ENCODE assay signal across 9 cellular contexts in genomic region chr6:157954150-157955117, GRCh38. TPM values are rescaled to one million over a fixed set of nuclear protein-coding genes. Genes with fewer than 3 reads are reported as not detected.
DNase-seq lines count a peak whose midpoint lies in the region; ATAC-seq and TF ChIP-seq lines count a peak whose summit lies in the region.
"Had no signal": no experiment of that assay in that cellular context is flagged by ENCODE, and none has a peak within 500 bp of the region (broad histone marks: within the 10 kb centered on the region; RNA-seq: fewer than 3 reads in every experiment).

No MANE protein-coding gene starts in this region.

- H3K9me3 Mint-ChIP-seq in activated naive CD8-positive, alpha-beta T cell (ENCODE audit: low read depth), result peaks cover 6% of the 10 kb centered on the region
- H3K9me3 Mint-ChIP-seq in activated naive CD8-positive, alpha-beta T cell treated with anti-CD3 and anti-CD28 coated beads for 36 hours, result peaks cover 28% of the 10 kb centered on the region

- H2AFZ ChIP-seq in mesenchymal stem cell (ENCODE audit: low read depth, low read length), result no peak overlapping the region

- H3K4ac ChIP-seq in mesenchymal stem cell (ENCODE audit: low read depth in 1 of 2, low read length in 2 of 2), result no peak overlapping the region

- TF ChIP-seq POLR2A in uterus (IDR thresholded peaks at IDR 0.05), result no peak

- no peak overlapping the region for H3K23ac ChIP-seq in mesenchymal stem cell (ENCODE audit: low read length in 2 of 2)

- no peak overlapping the region for H2BK120ac ChIP-seq in mesenchymal stem cell (ENCODE audit: low read depth, low read length)

- H3K4me2 ChIP-seq in mesenchymal stem cell (ENCODE audit: low read length, poor library complexity, severe bottlenecking), result no peak overlapping the region

- H3K4me1 ChIP-seq in mesenchymal stem cell (ENCODE audit: control insufficient read depth, insufficient read depth, low read depth, low read length) (no peaks in the 10 kb centered on the region), uterus (no peaks in the 10 kb centered on the region)

- no peak overlapping the region for H3K4me3 Mint-ChIP-seq in activated naive CD8-positive, alpha-beta T cell
- H3K4me3 Mint-ChIP-seq in activated naive CD8-positive, alpha-beta T cell treated with anti-CD3 and anti-CD28 coated beads for 36 hours, result no peak overlapping the region

- H3K27me3 ChIP-seq in dorsolateral prefrontal cortex (no peaks in the 10 kb centered on the region), mesenchymal stem cell (ENCODE audit: control insufficient read depth in 1 of 2, insufficient read depth in 1 of 2, low read length in 2 of 2) (no peaks in the 10 kb centered on the region), uterus (no peaks in the 10 kb centered on the region)

- H3K9me3 ChIP-seq in mesenchymal stem cell (ENCODE audit: control insufficient read depth, low read length) (peaks cover 19% of the 10 kb centered on the region), uterus (peaks cover 0 to 5% of the 10 kb centered on the region in 2 donors)

- H2BK15ac ChIP-seq in mesenchymal stem cell (ENCODE audit: low read depth, poor library complexity, severe bottlenecking), result no peak overlapping the region

- ATAC-seq in HG03457 (IDR thresholded peaks at IDR 0.05; ENCODE audit: unreplicated experiment) (no peak), HG03520 (IDR thresholded peaks at IDR 0.05; ENCODE audit: unreplicated experiment) (no peak)

- TF ChIP-seq CTCF in dorsolateral prefrontal cortex (IDR thresholded peaks at IDR 0.05 in 54 of 56, conservative IDR thresholded peaks at IDR 0.05 in 2 of 56; ENCODE audit: low read depth in 1 of 56, partially characterized antibody in 56 of 56) (no peak), uterus (IDR thresholded peaks at IDR 0.05) (no peak)

- no peaks in the 10 kb centered on the region for H3K4me1 Mint-ChIP-seq in activated naive CD8-positive, alpha-beta T cell (ENCODE audit: low read depth)
- H3K4me1 Mint-ChIP-seq in activated naive CD8-positive, alpha-beta T cell treated with anti-CD3 and anti-CD28 coated beads for 36 hours, result peaks cover 10% of the 10 kb centered on the region

- H3K18ac ChIP-seq in mesenchymal stem cell (ENCODE audit: low read depth in 1 of 2, low read length in 2 of 2), result no peak overlapping the region

- H3K27me3 Mint-ChIP-seq in activated naive CD8-positive, alpha-beta T cell, result no peaks in the 10 kb centered on the region
- peaks cover 14% of the 10 kb centered on the region for H3K27me3 Mint-ChIP-seq in activated naive CD8-positive, alpha-beta T cell treated with anti-CD3 and anti-CD28 coated beads for 36 hours

- H2AK5ac ChIP-seq in mesenchymal stem cell (ENCODE audit: low read length, severe bottlenecking), result no peak overlapping the region

- H3K79me1 ChIP-seq in mesenchymal stem cell (replicated peaks; ENCODE audit: low read length, poor library complexity, severe bottlenecking), result no peaks in the 10 kb centered on the region

- 84% methylated on average over 33 of the region's 34 CpGs for WGBS in mesenchymal stem cell

- intact Hi-C loops in dorsolateral prefrontal cortex (cut with DNase I) (no loop called here), uterus (cut with DNase I; ENCODE audit: low total_unique reads) (no loop called here)

- H3K36me3 ChIP-seq in mesenchymal stem cell (ENCODE audit: control insufficient read depth in 1 of 2, insufficient read depth in 2 of 2, low read depth in 1 of 2, low read length in 2 of 2), result no peaks in the 10 kb centered on the region
- H3K36me3 ChIP-seq in uterus, result no peaks in the 10 kb centered on the region

- no peak overlapping the region for H4K91ac ChIP-seq in mesenchymal stem cell (ENCODE audit: low read length)

- no peak overlapping the region for H4K8ac ChIP-seq in mesenchymal stem cell (ENCODE audit: low read length)

- peak overlapping the region in 1 of 2 experiments; percentile 41 for H3K14ac ChIP-seq in mesenchymal stem cell (ENCODE audit: low read length in 2 of 2)

- H3K27ac ChIP-seq in dorsolateral prefrontal cortex, result peak overlapping the region in 2 of 59 donors; percentile 2 to 3
- no peak overlapping the region for H3K27ac ChIP-seq in mesenchymal stem cell (ENCODE audit: low read length, poor library complexity, severe bottlenecking)
- H3K27ac ChIP-seq in uterus, result peak overlapping the region in 1 of 2 donors; percentile 29

- peak overlapping the region in 42 of 59 donors; percentile 1 to 55 (median 28) for H3K4me3 ChIP-seq in dorsolateral prefrontal cortex
- peak overlapping the region in 1 of 2 experiments; percentile 59 for H3K4me3 ChIP-seq in mesenchymal stem cell (ENCODE audit: insufficient read depth in 1 of 2, low read depth in 1 of 2, low read length in 2 of 2)
- peak overlapping the region; percentile 5 to 25 for H3K4me3 ChIP-seq in uterus

- H3K27ac Mint-ChIP-seq in activated naive CD8-positive, alpha-beta T cell, result peak overlapping the region; percentile 18
- H3K27ac Mint-ChIP-seq in activated naive CD8-positive, alpha-beta T cell treated with anti-CD3 and anti-CD28 coated beads for 36 hours, result no peak overlapping the region

- peak overlapping the region; percentile 55 for H3K9ac ChIP-seq in mesenchymal stem cell (ENCODE audit: low read length)

- DNase-seq in activated naive CD8-positive, alpha-beta T cell treated with anti-CD3 and anti-CD28 coated beads for 36 hours, result no peak
- DNase-seq in dorsolateral prefrontal cortex, result no peak
- no peak for DNase-seq in mesenchymal stem cell
- DNase-seq in uterus, result no peak
- no peak for DNase-seq in activated T-cell treated with anti-CD3 and anti-CD28 coated beads for 4 hours
- DNase-seq: NCI-H1436 treated with DMSO at 0.1 percent for 48 hours had no signal

- no peak overlapping the region for H2BK5ac ChIP-seq in mesenchymal stem cell (ENCODE audit: low read depth, low read length, poor library complexity, severe bottlenecking)

- H2BK12ac ChIP-seq in mesenchymal stem cell (ENCODE audit: low read length in 2 of 2), result no peak overlapping the region

- peaks cover 7% of the 10 kb centered on the region for H3K36me3 Mint-ChIP-seq in activated naive CD8-positive, alpha-beta T cell
- H3K36me3 Mint-ChIP-seq in activated naive CD8-positive, alpha-beta T cell treated with anti-CD3 and anti-CD28 coated beads for 36 hours, result peaks cover 13% of the 10 kb centered on the region

RNA-seq across cellular contexts. Expression of gene SYNJ2, which starts 27.2 kb away (rescaled TPM):
- total RNA-seq in activated naive CD8-positive, alpha-beta T cell treated with anti-CD3 and anti-CD28 coated beads for 36 hours, result 10 to 100 TPM; 28.1 to 29.4 TPM
- total RNA-seq in dorsolateral prefrontal cortex (100 to 1,000 TPM in 47 of 120 experiments, 10 to 100 TPM in 73; 41.0 to 257 (median 86.5) TPM), uterus (10 to 100 TPM in 2 of 4 donors, 1 to 10 TPM in 2; 9.5 to 32.2 (median 13.5) TPM)
- polyA plus RNA-seq in mesenchymal stem cell (2013, experiment 1 of 2), result 14.0 TPM
- polyA plus RNA-seq in mesenchymal stem cell (2013, experiment 2 of 2), result 12.9 TPM
